ENCODE assay signal across 17 cellular contexts in genomic region chr1:173268786-173269277, GRCh38.
DNase-seq lines count a peak whose midpoint lies in the region; ATAC-seq, FAIRE-seq and TF ChIP-seq lines count a peak whose summit lies in the region.
"Had no signal": no experiment of that assay in that cellular context is flagged by ENCODE, and none has a peak within 500 bp of the region (broad histone marks: within the 10 kb centered on the region; RNA-seq: fewer than 3 reads in every experiment).

No MANE protein-coding gene starts in this region.

- DNase-seq in A549 (ENCODE audit: low read depth in 1 of 2, low spot score in 1 of 2) (no peak), GM12891 (ENCODE audit: insufficient read length, low spot score) (no peak), RCC 7860 (ENCODE audit: low spot score) (no peak), epithelial cell of prostate (ENCODE audit: low read depth, low spot score) (no peak), NCI-H345 treated with DMSO at 0.1 percent for 48 hours (lab: John Stamatoyannopoulos, UW; ENCODE audit: unreplicated experiment) (no peak), dorsolateral prefrontal cortex (no peak)
- DNase-seq in activated CD8-positive, alpha-beta memory T cell treated with anti-CD3 and anti-CD28 coated beads, Interleukin-2, amount 50 U/mL, for 4 hours, result no peak
- DNase-seq: DMS53, MV-4-11, NCI-H1105 treated with DMSO at 0.1 percent for 48 hours, NCI-H2029 treated with DMSO at 0.1 percent for 48 hours, NCI-H524, NCI-H82, RPMI8226, SHP77 treated with DMSO at 0.1 percent for 48 hours had no signal

- CTCF ChIA-PET in A549 (lab: Yijun Ruan, JAX), result interaction anchor here (1.0 to 1.9 kb wide), 3 partner anchors 14 to 524 kb away, joined by 3 to 4 read pairs (median 4); no protein-coding TSS in a partner anchor

- H3K9me3 ChIP-seq in A549, result no peaks in the 10 kb centered on the region
- H3K9me3 ChIP-seq: HAP-1 had no signal

- H3K27ac ChIP-seq in A549, result peak overlapping the region; percentile 75 to 85; a peak in 5 of 6 replicates
- H3K27ac ChIP-seq in epithelial cell of prostate, result peak overlapping the region; percentile 77
- H3K27ac ChIP-seq in dorsolateral prefrontal cortex, result no peak overlapping the region

- no peak for TF ChIP-seq EP300 in A549 (IDR thresholded peaks at IDR 0.05)

- peaks cover 25% of the 10 kb centered on the region for H3K4me1 ChIP-seq in A549

- no peak for TF ChIP-seq RAD21 in A549 (conservative IDR thresholded peaks at IDR 0.05 in 1 of 2, IDR thresholded peaks at IDR 0.05 in 1 of 2)

- WGBS in A549 (ENCODE audit: missing lambda C conversion rate), result 46% methylated on average over 3 of the region's 3 CpGs

- peak in 1 of 2 experiments; percentile 20; a peak in 3 of 6 replicates for ATAC-seq in A549
- ATAC-seq in HG03457 (IDR thresholded peaks at IDR 0.05; ENCODE audit: unreplicated experiment), result no peak

- H3K4me3 ChIP-seq in A549 (no peak overlapping the region), dorsolateral prefrontal cortex (no peak overlapping the region)
- H3K4me3 ChIP-seq: HAP-1 had no signal

- TF ChIP-seq POLR2A in A549 (IDR thresholded peaks at IDR 0.05; ENCODE audit: low read length) (no peak), GM12891 (IDR thresholded peaks at IDR 0.05; ENCODE audit: low read depth, low read length) (no peak)

- POLR2A ChIA-PET in A549 (lab: Yijun Ruan, JAX), result no interaction called here

- FAIRE-seq in A549 (lab: Jason Lieb, UNC) (no peak), GM12891 (lab: Jason Lieb, UNC) (peak; percentile 61), RCC 7860 (lab: Jason Lieb, UNC) (peak; percentile 46)

- no peaks in the 10 kb centered on the region for H3K27me3 ChIP-seq in dorsolateral prefrontal cortex

- intact Hi-C loops in dorsolateral prefrontal cortex (cut with DNase I), result no loop called here

- TF ChIP-seq CTCF in A549 (IDR thresholded peaks at IDR 0.05), result no peak
- TF ChIP-seq CTCF in dorsolateral prefrontal cortex (IDR thresholded peaks at IDR 0.05 in 54 of 56, conservative IDR thresholded peaks at IDR 0.05 in 2 of 56; ENCODE audit: low read depth in 1 of 56, partially characterized antibody in 56 of 56), result no peak

- H3K4me2 ChIP-seq in A549, result peak overlapping the region; percentile 43; the same call in 2 of the 3 replicates

TF ChIP-seq in A549, 52 proteins besides CTCF, POLR2A, EP300 and RAD21:
- TF ChIP-seq MAFK (IDR thresholded peaks at IDR 0.05; ENCODE audit: partially characterized antibody) (no peak), CBX2 (IDR thresholded peaks at IDR 0.05; ENCODE audit: borderline replicate concordance, low read depth) (no peak), CBX8 (IDR thresholded peaks at IDR 0.05) (no peak), HOXB13 (CRISPR knock-in tag; IDR thresholded peaks at IDR 0.05; ENCODE audit: low read depth) (no peak), HMGXB4 (CRISPR knock-in tag; IDR thresholded peaks at IDR 0.05; ENCODE audit: borderline replicate concordance) (no peak), FOXS1 (CRISPR knock-in tag; IDR thresholded peaks at IDR 0.05) (no peak), ATOH8 (CRISPR knock-in tag; IDR thresholded peaks at IDR 0.05; ENCODE audit: low read depth) (no peak), NPAS2 (CRISPR knock-in tag; IDR thresholded peaks at IDR 0.05; ENCODE audit: borderline replicate concordance) (no peak), ZC3H11A (IDR thresholded peaks at IDR 0.05) (no peak), RFX5 (IDR thresholded peaks at IDR 0.05) (no peak), PBX3 (IDR thresholded peaks at IDR 0.05) (no peak), HOXA7 (CRISPR knock-in tag; IDR thresholded peaks at IDR 0.05) (no peak), JUN (IDR thresholded peaks at IDR 0.05) (no peak), KDM5A (IDR thresholded peaks at IDR 0.05) (no peak)
TF ChIP-seq in A549: peak in this region for 0.

TF ChIP-seq in GM12891, 5 proteins besides CTCF, POLR2A, EP300 and RAD21:
- TF ChIP-seq PAX5 (IDR thresholded peaks at IDR 0.05; ENCODE audit: insufficient read depth, low read length, severe bottlenecking) (no peak), TAF1 (IDR thresholded peaks at IDR 0.05; ENCODE audit: low read depth, low read length) (no peak), SPI1 (IDR thresholded peaks at IDR 0.05; ENCODE audit: low read depth, low read length) (no peak)

Comparison
In these comparisons a context has a peak if more than half of its experiments do, and no peak if none do; other contexts are left out.
1. H3K27ac ChIP-seq: peak in A549 (2 of 2) and epithelial cell of prostate (single experiment); none in dorsolateral prefrontal cortex (0 of 59).